ENCODE assay signal across 8 cellular contexts in genomic region chr2:135797497-135798274, GRCh38. TPM values are rescaled to one million over a fixed set of nuclear protein-coding genes. Genes with fewer than 3 reads are reported as not detected.
DNase-seq lines count a peak whose midpoint lies in the region; ATAC-seq, FAIRE-seq and TF ChIP-seq lines count a peak whose summit lies in the region.

No MANE protein-coding gene starts in this region.

- H3K4me3 ChIP-seq in lung = no peak overlapping the region

- no peaks in the 10 kb centered on the region for H3K36me3 ChIP-seq in lung (ENCODE audit: control insufficient read depth in 2 of 2, insufficient read depth in 2 of 2, low read length in 2 of 2)

- FAIRE-seq in GM19239 (lab: Jason Lieb, UNC) = peak; percentile 93

- DNase-seq in Ammon's horn (ENCODE audit: low spot score) (peak; percentile 75), GM19239 (ENCODE audit: insufficient read length, low spot score) (peak; percentile 71), NCI-H526 treated with DMSO at 0.1 percent for 48 hours (lab: John Stamatoyannopoulos, UW) (peak; percentile 29), dermis blood vessel endothelial cell (peak; percentile 87), lung (ENCODE audit: low spot score) (peak; percentile 73)
- peak; percentile 73 for DNase-seq in activated CD4-positive, alpha-beta T cell treated with anti-CD3 and anti-CD28 coated beads, Interleukin-2, amount 50 U/mL, for 4 hours
- DNase-seq in stimulated activated CD8-positive, alpha-beta memory T cell treated with anti-CD3 and anti-CD28 coated beads, Interleukin-15, amount 100 ng/mL, for 24 hours (ENCODE audit: low read depth) = peak; percentile 60

- peaks cover 0 to 7% of the 10 kb centered on the region in 2 donors for H3K4me1 ChIP-seq in lung (ENCODE audit: control insufficient read depth in 2 of 2, insufficient read depth in 2 of 2, low read length in 2 of 2)

- H3K27ac ChIP-seq in lung (ENCODE audit: low read depth in 1 of 2, low read length in 1 of 2) = no peak overlapping the region

- peak; percentile 64 for TF ChIP-seq CTCF in lung (IDR thresholded peaks at IDR 0.05; ENCODE audit: control extremely low read depth, extremely low read depth)

- H3K27me3 ChIP-seq in lung (ENCODE audit: control insufficient read depth, insufficient read depth) = no peaks in the 10 kb centered on the region

- WGBS in lung, 2 donors = 47 to 49% methylated on average over 22 of the region's 22 CpGs

- ATAC-seq in HG03520 (IDR thresholded peaks at IDR 0.05; ENCODE audit: unreplicated experiment) = peak; percentile 81
- ATAC-seq in lung (ENCODE audit: insufficient read depth, low FRiP score) = peak; percentile 83

- peaks cover 0 to 5% of the 10 kb centered on the region in 2 donors for H3K9me3 ChIP-seq in lung (ENCODE audit: control insufficient read depth in 2 of 2, insufficient read depth in 1 of 2, low read length in 1 of 2)

RNA-seq across cellular contexts. Expression of gene LCT, which starts 39.3 kb away (rescaled TPM):
- under 0.01 TPM in 1 of 2 replicates, not detected in the other for total RNA-seq in dermis blood vessel endothelial cell
- under 1 TPM in 1 of 2 donors, not detected in 1; 0.06 TPM for total RNA-seq in lung
- polyA plus RNA-seq in lung = under 1 TPM; 0.01 to 0.02 TPM

RNA-seq across cellular contexts. Expression of gene UBXN4, which starts 56.0 kb away (rescaled TPM):
- total RNA-seq in dermis blood vessel endothelial cell (69.1 and 89.3 TPM in 2 replicates), lung (100 to 1,000 TPM in 1 of 2 donors, 10 to 100 TPM in 1; 78.4 to 121 TPM)
- 10 to 100 TPM; 39.7 to 53.3 TPM for polyA plus RNA-seq in lung

Comparison
In these comparisons a context has a peak if more than half of its experiments do, and no peak if none do; other contexts are left out.
1. DNase-seq: peak in every context shown above with its lines; median percentile 87 in dermis blood vessel endothelial cell; 75 in Ammon's horn; 73 in activated CD4-positive, alpha-beta T cell treated with anti-CD3 and anti-CD28 coated beads, Interleukin-2, amount 50 U/mL, for 4 hours; 73 in lung; 71 in GM19239; 60 in stimulated activated CD8-positive, alpha-beta memory T cell treated with anti-CD3 and anti-CD28 coated beads, Interleukin-15, amount 100 ng/mL, for 24 hours; 29 in NCI-H526 treated with DMSO at 0.1 percent for 48 hours.